ENCODE assay signal across 8 cellular contexts in genomic region chr14:68627050-68627867, GRCh38.
DNase-seq lines count a peak whose midpoint lies in the region; ATAC-seq, FAIRE-seq and TF ChIP-seq lines count a peak whose summit lies in the region.

No MANE protein-coding gene starts in this region.

- H3K36me3 Mint-ChIP-seq in activated CD4-positive, alpha-beta memory T cell treated with anti-CD3 and anti-CD28 coated beads for 36 hours = no peaks in the 10 kb centered on the region
- H3K36me3 Mint-ChIP-seq in activated naive CD4-positive, alpha-beta T cell treated with anti-CD3 and anti-CD28 coated beads for 36 hours (ENCODE audit: low read depth) = no peaks in the 10 kb centered on the region

- TF ChIP-seq CTCF in astrocyte of the spinal cord (IDR thresholded peaks at IDR 0.05; ENCODE audit: low read depth, low read length) (no peak), kidney epithelial cell (IDR thresholded peaks at IDR 0.05; ENCODE audit: insufficient read depth, low read length, poor library complexity, severe bottlenecking) (no peak)

- DNase-seq in HTR-8/SVneo (ENCODE audit: insufficient read length, low spot score) = no peak
- peak; percentile 27 for DNase-seq in astrocyte of the spinal cord (ENCODE audit: low read depth, low spot score)
- peak; percentile 89 for DNase-seq in kidney epithelial cell (ENCODE audit: low read depth)
- DNase-seq in sciatic nerve (ENCODE audit: low spot score) = no peak
- no peak for DNase-seq in activated CD4-positive, CD25-positive, alpha-beta regulatory T cell treated with anti-CD3 and anti-CD28 coated beads, Interleukin-2, amount 50 U/mL, for 72 hours
- no peak for DNase-seq in activated CD4-positive, alpha-beta memory T cell treated with anti-CD3 and anti-CD28 coated beads for 36 hours
- DNase-seq in NCI-H1436 treated with DMSO at 0.1 percent for 48 hours (lab: John Stamatoyannopoulos, UW) = no peak
- no peak for DNase-seq in activated naive CD4-positive, alpha-beta T cell treated with anti-CD3 and anti-CD28 coated beads for 36 hours

- peaks cover 14% of the 10 kb centered on the region for H3K4me1 Mint-ChIP-seq in activated CD4-positive, alpha-beta memory T cell treated with anti-CD3 and anti-CD28 coated beads for 36 hours (ENCODE audit: low read depth)
- peaks cover 10% of the 10 kb centered on the region for H3K4me1 Mint-ChIP-seq in activated naive CD4-positive, alpha-beta T cell treated with anti-CD3 and anti-CD28 coated beads for 36 hours (ENCODE audit: low read depth)

- ATAC-seq in sciatic nerve = peak; percentile 11

- H3K9me3 Mint-ChIP-seq in activated CD4-positive, alpha-beta memory T cell treated with anti-CD3 and anti-CD28 coated beads for 36 hours = no peaks in the 10 kb centered on the region
- H3K9me3 Mint-ChIP-seq in activated naive CD4-positive, alpha-beta T cell treated with anti-CD3 and anti-CD28 coated beads for 36 hours = no peaks in the 10 kb centered on the region

- no peaks in the 10 kb centered on the region for H3K27me3 Mint-ChIP-seq in activated CD4-positive, alpha-beta memory T cell treated with anti-CD3 and anti-CD28 coated beads for 36 hours
- no peaks in the 10 kb centered on the region for H3K27me3 Mint-ChIP-seq in activated naive CD4-positive, alpha-beta T cell treated with anti-CD3 and anti-CD28 coated beads for 36 hours (ENCODE audit: low read depth)

- FAIRE-seq in HTR-8/SVneo (lab: Jason Lieb, UNC) = peak; percentile 88

- in situ Hi-C loops in astrocyte of the spinal cord (cut with HindIII; ENCODE audit: low sequenced_read_pairs) = no loop called here

- POLR2A ChIA-PET in activated CD4-positive, alpha-beta memory T cell treated with anti-CD3 and anti-CD28 coated beads for 36 hours (lab: Charles Lee) = interaction anchor here (0.8 kb wide), 1 partner anchor 189 kb away, joined by 3 read pairs; no protein-coding TSS in a partner anchor

- no peaks in the 10 kb centered on the region for H3K36me3 ChIP-seq in kidney epithelial cell (ENCODE audit: control insufficient read depth, insufficient read depth, low read length)

- H3K4me3 ChIP-seq in astrocyte of the spinal cord (ENCODE audit: low read depth, low read length) = no peak overlapping the region
- H3K4me3 ChIP-seq in kidney epithelial cell (ENCODE audit: low read depth, low read length) = no peak overlapping the region

- CTCF ChIA-PET in activated CD4-positive, alpha-beta memory T cell treated with anti-CD3 and anti-CD28 coated beads for 36 hours (lab: Charles Lee) = interaction anchor here (1.0 to 3.5 kb wide), 2 partner anchors 23 to 162 kb away, joined by 3 to 20 read pairs; no protein-coding TSS in a partner anchor
- CTCF ChIA-PET in activated naive CD4-positive, alpha-beta T cell treated with anti-CD3 and anti-CD28 coated beads for 36 hours (lab: Charles Lee) = interaction anchor here (0.6 to 0.8 kb wide), 3 partner anchors 54 to 243 kb away, joined by 3 to 4 read pairs (median 4); no protein-coding TSS in a partner anchor

- intact Hi-C loops in sciatic nerve (cut with DNase I) = no loop called here
- intact Hi-C loops in activated CD4-positive, alpha-beta memory T cell treated with anti-CD3 and anti-CD28 coated beads for 36 hours (cut with micrococcal nuclease) = no loop called here
- intact Hi-C loops in activated naive CD4-positive, alpha-beta T cell treated with anti-CD3 and anti-CD28 coated beads for 36 hours (cut with micrococcal nuclease) = no loop called here

- no peaks in the 10 kb centered on the region for H3K27me3 ChIP-seq in kidney epithelial cell (ENCODE audit: control insufficient read depth, insufficient read depth, low read length)

- no peak overlapping the region for H3K27ac Mint-ChIP-seq in activated CD4-positive, alpha-beta memory T cell treated with anti-CD3 and anti-CD28 coated beads for 36 hours
- H3K27ac Mint-ChIP-seq in activated naive CD4-positive, alpha-beta T cell treated with anti-CD3 and anti-CD28 coated beads for 36 hours = no peak overlapping the region

- H3K4me3 Mint-ChIP-seq in activated CD4-positive, alpha-beta memory T cell treated with anti-CD3 and anti-CD28 coated beads for 36 hours = no peak overlapping the region
- H3K4me3 Mint-ChIP-seq in activated naive CD4-positive, alpha-beta T cell treated with anti-CD3 and anti-CD28 coated beads for 36 hours = no peak overlapping the region

Comparison
In these comparisons a context has a peak if more than half of its experiments do, and no peak if none do; other contexts are left out.
1. DNase-seq: peak in astrocyte of the spinal cord (single experiment) and kidney epithelial cell (single experiment); none in HTR-8/SVneo (single experiment), sciatic nerve (single experiment), activated CD4-positive, CD25-positive, alpha-beta regulatory T cell treated with anti-CD3 and anti-CD28 coated beads, Interleukin-2, amount 50 U/mL, for 72 hours (single experiment), activated CD4-positive, alpha-beta memory T cell treated with anti-CD3 and anti-CD28 coated beads for 36 hours (single experiment), NCI-H1436 treated with DMSO at 0.1 percent for 48 hours (single experiment) and activated naive CD4-positive, alpha-beta T cell treated with anti-CD3 and anti-CD28 coated beads for 36 hours (single experiment).